ENCODE assay signal across 11 cellular contexts in the genomic region with DNA sequence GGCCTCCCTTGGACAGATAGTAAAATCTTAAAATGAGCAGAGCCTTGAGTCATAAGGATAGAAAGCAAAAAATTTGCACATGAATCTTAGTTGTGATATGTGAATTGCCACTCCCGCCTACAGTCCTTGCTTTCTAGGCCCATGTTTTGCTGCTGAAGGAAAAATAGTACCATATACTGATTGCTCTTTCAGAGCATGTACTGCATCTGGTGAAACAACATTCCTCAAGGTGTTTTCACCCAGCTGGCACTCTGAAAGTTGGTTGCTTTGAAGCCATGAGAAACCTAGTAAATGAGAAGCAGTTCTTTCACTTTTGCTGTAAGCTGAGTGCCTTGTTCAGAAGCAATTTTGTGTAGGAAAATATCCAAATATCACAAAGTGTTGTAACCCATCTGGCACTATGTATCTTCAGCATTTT. TPM values are rescaled to one million over a fixed set of nuclear protein-coding genes. Genes with fewer than 3 reads are reported as not detected.
DNase-seq lines count a peak whose midpoint lies in the region; ATAC-seq and TF ChIP-seq lines count a peak whose summit lies in the region.
"Had no signal": no experiment of that assay in that cellular context is flagged by ENCODE, and none has a peak within 500 bp of the region (broad histone marks: within the 10 kb centered on the region; RNA-seq: fewer than 3 reads in every experiment).

No MANE protein-coding gene starts in this region.

- H3K4me1 ChIP-seq in cardiac muscle cell (ENCODE audit: low read depth) (no peaks in the 10 kb centered on the region), thoracic aorta (ENCODE audit: control insufficient read depth in 1 of 2, low read depth in 2 of 2) (peaks cover 41 to 78% of the 10 kb centered on the region in 2 donors)

- H3K4me3 ChIP-seq in cardiac muscle cell (no peak overlapping the region), thoracic aorta (peak overlapping the region; percentile 31)
- H3K4me3 ChIP-seq: lung had no signal

- TF ChIP-seq CTCF in cardiac muscle cell (IDR thresholded peaks at IDR 0.05; ENCODE audit: low read depth, low read length) (no peak), thoracic aorta (IDR thresholded peaks at IDR 0.05) (no peak), CD14-positive monocyte (IDR thresholded peaks at IDR 0.05) (no peak)

- DNase-seq in cardiac muscle cell (ENCODE audit: low read depth in 1 of 2, low spot score in 1 of 2) (no peak), Right ventricle myocardium inferior (ENCODE audit: missing footprints) (no peak), thoracic aorta (ENCODE audit: low spot score) (no peak), HEK293T (ENCODE audit: extremely low spot score) (no peak), CD14-positive monocyte (ENCODE audit: low spot score) (no peak), globus pallidus (ENCODE audit: low spot score) (no peak)
- DNase-seq in activated naive CD8-positive, alpha-beta T cell treated with anti-CD3 and anti-CD28 coated beads, Interleukin-2, amount 50 U/mL, for 24 hours, result no peak
- DNase-seq: MV-4-11 had no signal

- H3K36me3 ChIP-seq in cardiac muscle cell (peaks cover 21% of the 10 kb centered on the region), thoracic aorta (no peaks in the 10 kb centered on the region)

- ATAC-seq in Right ventricle myocardium inferior (no peak), HG02981 (IDR thresholded peaks at IDR 0.05; ENCODE audit: unreplicated experiment) (peak; percentile 58), thoracic aorta (ENCODE audit: insufficient number of reproducible peaks, low FRiP score, low read depth) (no peak)
- peak; percentile 84 for ATAC-seq in activated naive CD8-positive, alpha-beta T cell treated with anti-CD3 and anti-CD28 coated beads, Interleukin-2, amount 50 U/mL, for 24 hours

- H3K9me3 ChIP-seq in cardiac muscle cell (ENCODE audit: low read depth) (no peaks in the 10 kb centered on the region), thoracic aorta (no peaks in the 10 kb centered on the region)

- no peaks in the 10 kb centered on the region for H3K27me3 Mint-ChIP-seq in activated naive CD8-positive, alpha-beta T cell treated with anti-CD3 and anti-CD28 coated beads, Interleukin-2, amount 50 U/mL, for 24 hours
- H3K27me3 Mint-ChIP-seq in CD14-positive monocyte (ENCODE audit: low read depth in 3 of 3), result no peaks in the 10 kb centered on the region

- H3K4me1 Mint-ChIP-seq in activated naive CD8-positive, alpha-beta T cell treated with anti-CD3 and anti-CD28 coated beads, Interleukin-2, amount 50 U/mL, for 24 hours, result peaks cover 43% of the 10 kb centered on the region
- H3K4me1 Mint-ChIP-seq in CD14-positive monocyte, result no peaks in the 10 kb centered on the region

- CTCF ChIA-PET in HEK293T (lab: Yijun Ruan, JAX), result no interaction called here

- peaks cover 17% of the 10 kb centered on the region for H3K36me3 Mint-ChIP-seq in activated naive CD8-positive, alpha-beta T cell treated with anti-CD3 and anti-CD28 coated beads, Interleukin-2, amount 50 U/mL, for 24 hours (ENCODE audit: low read depth)
- peaks cover 54 to 70% of the 10 kb centered on the region in 2 donors for H3K36me3 Mint-ChIP-seq in CD14-positive monocyte

- no peaks in the 10 kb centered on the region for H3K9me3 Mint-ChIP-seq in activated naive CD8-positive, alpha-beta T cell treated with anti-CD3 and anti-CD28 coated beads, Interleukin-2, amount 50 U/mL, for 24 hours
- H3K9me3 Mint-ChIP-seq in CD14-positive monocyte, result no peaks in the 10 kb centered on the region

- H3K27ac Mint-ChIP-seq in activated naive CD8-positive, alpha-beta T cell treated with anti-CD3 and anti-CD28 coated beads, Interleukin-2, amount 50 U/mL, for 24 hours, result peak overlapping the region; percentile 37
- H3K27ac Mint-ChIP-seq in CD14-positive monocyte, result no peak overlapping the region

- H3K27me3 ChIP-seq in cardiac muscle cell (no peaks in the 10 kb centered on the region), thoracic aorta (replicated peaks; ENCODE audit: insufficient read depth) (no peaks in the 10 kb centered on the region)

- peak overlapping the region; percentile 58 for H3K27ac ChIP-seq in cardiac muscle cell
- peak overlapping the region in 1 of 2 donors; percentile 20 for H3K27ac ChIP-seq in thoracic aorta
- H3K27ac ChIP-seq: C4-2B had no signal

- H3K4me3 Mint-ChIP-seq in activated naive CD8-positive, alpha-beta T cell treated with anti-CD3 and anti-CD28 coated beads, Interleukin-2, amount 50 U/mL, for 24 hours, result no peak overlapping the region
- no peak overlapping the region for H3K4me3 Mint-ChIP-seq in CD14-positive monocyte

- intact Hi-C loops in Right ventricle myocardium inferior (cut with DNase I), result loop anchor here (10.0 kb wide), 1 partner anchor 295 kb away; a partner anchor contains a TSS
- intact Hi-C loops in CD14-positive monocyte (cut with micrococcal nuclease), result no loop called here

- POLR2A ChIA-PET in HEK293T (lab: Yijun Ruan, JAX), result no interaction called here

TF ChIP-seq in HEK293T, 16 proteins besides CTCF, POLR2A, EP300 and RAD21:
- no peak for TF ChIP-seq FOXA1 (IDR thresholded peaks at IDR 0.05)
- TF ChIP-seq L3MBTL2 (conservative IDR thresholded peaks at IDR 0.05), result no peak
- TF ChIP-seq, protein P1, sequence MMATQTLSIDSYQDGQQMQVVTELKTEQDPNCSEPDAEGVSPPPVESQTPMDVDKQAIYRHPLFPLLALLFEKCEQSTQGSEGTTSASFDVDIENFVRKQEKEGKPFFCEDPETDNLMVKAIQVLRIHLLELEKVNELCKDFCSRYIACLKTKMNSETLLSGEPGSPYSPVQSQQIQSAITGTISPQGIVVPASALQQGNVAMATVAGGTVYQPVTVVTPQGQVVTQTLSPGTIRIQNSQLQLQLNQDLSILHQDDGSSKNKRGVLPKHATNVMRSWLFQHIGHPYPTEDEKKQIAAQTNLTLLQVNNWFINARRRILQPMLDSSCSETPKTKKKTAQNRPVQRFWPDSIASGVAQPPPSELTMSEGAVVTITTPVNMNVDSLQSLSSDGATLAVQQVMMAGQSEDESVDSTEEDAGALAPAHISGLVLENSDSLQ (IDR thresholded peaks at IDR 0.05), result no peak
- no peak for TF ChIP-seq BHLHE40 (IDR thresholded peaks at IDR 0.05; ENCODE audit: borderline replicate concordance)
- TF ChIP-seq SUZ12 (IDR thresholded peaks at IDR 0.05), result no peak
- TF ChIP-seq FOXK2 (IDR thresholded peaks at IDR 0.05), result no peak
- no peak for TF ChIP-seq TARDBP (IDR thresholded peaks at IDR 0.05)
- TF ChIP-seq ZNF384 (IDR thresholded peaks at IDR 0.05), result no peak
- no peak for TF ChIP-seq SP1 (IDR thresholded peaks at IDR 0.05)
- TF ChIP-seq LEF1 (IDR thresholded peaks at IDR 0.05; ENCODE audit: borderline replicate concordance), result no peak

RNA-seq across cellular contexts. Expression of a gene that starts 10.3 kb away (rescaled TPM):
- total RNA-seq in cardiac muscle cell (23.1 and 39.2 TPM in 2 replicates), Right ventricle myocardium inferior (42.1 TPM), thoracic aorta (10 to 100 TPM; 22.5 to 46.2 TPM)
- polyA plus RNA-seq in cardiac muscle cell (19.6 and 27.9 TPM in 2 replicates), CD14-positive monocyte (1 to 10 TPM; 2.8 to 4.4 TPM)

RNA-seq across cellular contexts. Expression of a gene that starts 23.4 kb away (rescaled TPM):
- 0.46 and 0.63 TPM in 2 replicates for total RNA-seq in cardiac muscle cell
- polyA plus RNA-seq in cardiac muscle cell, result 1.3 and 2.2 TPM in 2 replicates
- 0.38 TPM for total RNA-seq in Right ventricle myocardium inferior
- 1 to 10 TPM; 1.8 to 2.4 TPM for total RNA-seq in thoracic aorta
- not detected for polyA plus RNA-seq in CD14-positive monocyte

RNA-seq across cellular contexts. Expression of a gene that starts 27.6 kb away (rescaled TPM):
- total RNA-seq in cardiac muscle cell (14.7 and 15.8 TPM in 2 replicates), Right ventricle myocardium inferior (2.3 TPM), thoracic aorta (1 to 10 TPM; 4.5 to 5.0 TPM)
- polyA plus RNA-seq in cardiac muscle cell (11.7 and 18.8 TPM in 2 replicates), CD14-positive monocyte (1 to 10 TPM; 1.8 TPM)

RNA-seq across cellular contexts. Expression of a gene that starts 51.3 kb away (rescaled TPM):
- total RNA-seq in cardiac muscle cell (105 and 106 TPM in 2 replicates), Right ventricle myocardium inferior (198 TPM), thoracic aorta (10 to 100 TPM; 50.5 to 72.9 TPM)
- polyA plus RNA-seq in cardiac muscle cell (114 and 151 TPM in 2 replicates), CD14-positive monocyte (10 to 100 TPM; 13.8 to 14.5 TPM)

Comparison
In these comparisons a context has a peak if more than half of its experiments do, and no peak if none do; other contexts are left out.
1. ATAC-seq: peak in HG02981 (single experiment) and activated naive CD8-positive, alpha-beta T cell treated with anti-CD3 and anti-CD28 coated beads, Interleukin-2, amount 50 U/mL, for 24 hours (single experiment); none in Right ventricle myocardium inferior (single experiment) and thoracic aorta (single experiment).